8 cellular contexts compared by ENCODE assay signal in genomic region chrX:68827848-68828562, GRCh38. TPM values are rescaled to one million over a fixed set of nuclear protein-coding genes. Genes with fewer than 3 reads are reported as not detected.
DNase-seq lines count a peak whose midpoint lies in the region; TF ChIP-seq lines count a peak whose summit lies in the region.

No MANE protein-coding gene starts in this region.

- peak; percentile 96 for TF ChIP-seq RAD21 in SK-N-SH (IDR thresholded peaks at IDR 0.05; ENCODE audit: low read length)

- POLR2A ChIA-PET in SK-N-SH (lab: Yijun Ruan, JAX), result interaction anchor here (0.9 to 3.2 kb wide), 21 partner anchors 9 to 559 kb away, joined by 3 to 26 read pairs (median 5); partner anchors contain the start of gene PJA1

- H3K27me3 Mint-ChIP-seq in activated naive CD8-positive, alpha-beta T cell, result no peaks in the 10 kb centered on the region
- H3K27me3 Mint-ChIP-seq in osteocyte (ENCODE audit: unreplicated experiment), result no peaks in the 10 kb centered on the region

- peak overlapping the region; percentile 81 for H3K4me2 ChIP-seq in SK-N-SH

- no peaks in the 10 kb centered on the region for H3K9me3 Mint-ChIP-seq in activated naive CD8-positive, alpha-beta T cell (ENCODE audit: low read depth)
- no peaks in the 10 kb centered on the region for H3K9me3 Mint-ChIP-seq in osteocyte (ENCODE audit: unreplicated experiment)

- peak overlapping the region; percentile 90 for H3K4me3 Mint-ChIP-seq in activated naive CD8-positive, alpha-beta T cell
- peak overlapping the region; percentile 87 for H3K4me3 Mint-ChIP-seq in osteocyte (ENCODE audit: unreplicated experiment)

- no peaks in the 10 kb centered on the region for H3F3A ChIP-seq in SK-N-SH (replicated peaks; ENCODE audit: insufficient read depth)

- H3K79me2 ChIP-seq in SK-N-SH (ENCODE audit: insufficient read depth), result no peaks in the 10 kb centered on the region

- H3K9ac ChIP-seq in SK-N-SH, result no peak overlapping the region

- peak overlapping the region in 1 of 2 experiments; percentile 22; a peak in 1 of 4 replicates for H3K27ac ChIP-seq in SK-N-SH (ENCODE audit: low read depth in 2 of 2, low read length in 1 of 2)
- H3K27ac ChIP-seq in testis, result peak overlapping the region in 1 of 2 donors; percentile 50

- no peak overlapping the region for H3K27ac Mint-ChIP-seq in activated naive CD8-positive, alpha-beta T cell
- peak overlapping the region; percentile 84 for H3K27ac Mint-ChIP-seq in osteocyte (ENCODE audit: unreplicated experiment)

- no peak for TF ChIP-seq EP300 in SK-N-SH (IDR thresholded peaks at IDR 0.05; ENCODE audit: borderline replicate concordance in 1 of 2, low read depth in 1 of 2, low read length in 1 of 2)

- 11% methylated on average over 32 of the region's 32 CpGs for WGBS in SK-N-SH (ENCODE audit: low lambda C conversion rate)
- WGBS in testis, 2 donors, result 2 to 4% methylated on average over 7 to 30 of the region's 32 CpGs

- peaks cover under 1% of the 10 kb centered on the region; the same call in 1 of the 2 replicates for H4K20me1 ChIP-seq in SK-N-SH (ENCODE audit: insufficient read depth)

- CTCF ChIA-PET in SK-N-SH (lab: Yijun Ruan, JAX), result interaction anchor here (0.6 to 6.6 kb wide), 81 partner anchors 11 to 1325 kb away, joined by 3 to 95 read pairs (median 5); no protein-coding TSS in a partner anchor

- no peaks in the 10 kb centered on the region for H3K36me3 Mint-ChIP-seq in activated naive CD8-positive, alpha-beta T cell
- H3K36me3 Mint-ChIP-seq in osteocyte (ENCODE audit: unreplicated experiment), result no peaks in the 10 kb centered on the region

- TF ChIP-seq POLR2A in testis (IDR thresholded peaks at IDR 0.05), result no peak

- H3K36me3 ChIP-seq in SK-N-SH (replicated peaks in 1 of 2; ENCODE audit: control insufficient read depth in 1 of 2, insufficient read depth in 2 of 2, low read length in 1 of 2), result no peaks in the 10 kb centered on the region
- no peaks in the 10 kb centered on the region for H3K36me3 ChIP-seq in testis (ENCODE audit: low read depth, missing control alignments)

- intact Hi-C loops in head of caudate nucleus (cut with DNase I), result loop anchor here (5.0 to 10.0 kb wide), 3 partner anchors 337 to 459 kb away; partner anchors contain the start of gene PJA1
- intact Hi-C loops in testis (cut with DNase I; ENCODE audit: low total_unique reads), result no loop called here

- H3K4me1 ChIP-seq in SK-N-SH (ENCODE audit: control insufficient read depth in 1 of 2, insufficient read depth in 2 of 2, low read depth in 1 of 2, low read length in 1 of 2), result peaks cover 0 to 8% of the 10 kb centered on the region in 2 experiments; a peak in 1 of 4 replicates
- no peaks in the 10 kb centered on the region for H3K4me1 ChIP-seq in testis

- DNase-seq in AG09319 (ENCODE audit: extremely low read depth, low read depth), result peak; percentile 49
- peak; percentile 44 for DNase-seq in GM19238 (ENCODE audit: insufficient read length, low spot score)
- peak; percentile 77 for DNase-seq in SK-N-SH
- peak; percentile 51 to 94 (median 86) for DNase-seq in head of caudate nucleus
- peak; percentile 94 for DNase-seq in osteocyte (ENCODE audit: extremely low spot score, unreplicated experiment)
- DNase-seq in testis, result peak; percentile 89

- H2AFZ ChIP-seq in SK-N-SH (ENCODE audit: low read depth), result peak overlapping the region; percentile 88; the same call in 1 of the 2 replicates

- peaks cover 16% of the 10 kb centered on the region for H3K4me1 Mint-ChIP-seq in activated naive CD8-positive, alpha-beta T cell (ENCODE audit: low read depth)
- peaks cover 21% of the 10 kb centered on the region for H3K4me1 Mint-ChIP-seq in osteocyte (ENCODE audit: unreplicated experiment)

- H3K27me3 ChIP-seq in SK-N-SH (ENCODE audit: insufficient read depth) (peaks cover 15% of the 10 kb centered on the region; the same call in 1 of the 2 replicates), testis (no peaks in the 10 kb centered on the region)

- H3K9me2 ChIP-seq in SK-N-SH, result no peaks in the 10 kb centered on the region

- no peaks in the 10 kb centered on the region for H3K9me3 ChIP-seq in SK-N-SH
- no peaks in the 10 kb centered on the region for H3K9me3 ChIP-seq in testis

- TF ChIP-seq CTCF in AG09319 (IDR thresholded peaks at IDR 0.05; ENCODE audit: low read depth, low read length) (peak; percentile 83), LNCAP (IDR thresholded peaks at IDR 0.05) (peak; percentile 72), SK-N-SH (IDR thresholded peaks at IDR 0.05) (peak; percentile 96), osteocyte (IDR thresholded peaks at IDR 0.05) (peak; percentile 87), testis (IDR thresholded peaks at IDR 0.05) (peak; percentile 76 to 90 (median 85))

- peak overlapping the region; percentile 46 to 61; a peak in 3 of 4 replicates for H3K4me3 ChIP-seq in SK-N-SH (ENCODE audit: low read depth in 2 of 2, low read length in 1 of 2)
- peak overlapping the region; percentile 70 to 83 for H3K4me3 ChIP-seq in testis

TF ChIP-seq in SK-N-SH, 30 proteins besides CTCF, POLR2A, EP300 and RAD21:
- TF ChIP-seq TAF1 (IDR thresholded peaks at IDR 0.05; ENCODE audit: borderline replicate concordance, low read depth, low read length) (no peak), GABPA (IDR thresholded peaks at IDR 0.05; ENCODE audit: low read depth) (no peak), POLR2AphosphoS5 (IDR thresholded peaks at IDR 0.05; ENCODE audit: low read depth, low read length) (no peak), ZBTB33 (IDR thresholded peaks at IDR 0.05; ENCODE audit: borderline replicate concordance, low read depth) (no peak), YY1 (IDR thresholded peaks at IDR 0.05; ENCODE audit: low read depth) (no peak), GATA2 (CRISPR knock-in tag; IDR thresholded peaks at IDR 0.05) (no peak), RXRA (IDR thresholded peaks at IDR 0.05; ENCODE audit: borderline replicate concordance, low read depth) (no peak), JUND (IDR thresholded peaks at IDR 0.05) (no peak), NRF1 (IDR thresholded peaks at IDR 0.05; ENCODE audit: low read depth, low read length) (no peak), MXI1 (IDR thresholded peaks at IDR 0.05; ENCODE audit: low read depth, low read length) (0 out of 2 replicates have a peak, but pooled peaks have one; percentile 24), RCOR1 (IDR thresholded peaks at IDR 0.05; ENCODE audit: low read length) (no peak), PBX3 (IDR thresholded peaks at IDR 0.05) (no peak), MAX (IDR thresholded peaks at IDR 0.05; ENCODE audit: low read depth) (peak; percentile 49; the same call in 1 of the 2 replicates), SMC3 (IDR thresholded peaks at IDR 0.05; ENCODE audit: low read depth, low read length) (peak; percentile 95), MEF2A (IDR thresholded peaks at IDR 0.05; ENCODE audit: borderline replicate concordance, low read depth) (no peak), USF2 (IDR thresholded peaks at IDR 0.05; ENCODE audit: borderline replicate concordance, low read depth, low read length) (no peak), FOSL2 (IDR thresholded peaks at IDR 0.05; ENCODE audit: borderline replicate concordance, low read depth) (no peak), NFIC (IDR thresholded peaks at IDR 0.05; ENCODE audit: borderline replicate concordance) (0 out of 2 replicates have a peak, but pooled peaks have one; percentile 8), CHD2 (IDR thresholded peaks at IDR 0.05; ENCODE audit: low read length, partially characterized antibody) (no peak), TEAD4 (IDR thresholded peaks at IDR 0.05; ENCODE audit: borderline replicate concordance, insufficient read depth) (no peak)

RNA-seq across cellular contexts. Expression of gene EFNB1, which starts 0.8 kb away (rescaled TPM):
- polyA plus RNA-seq in SK-N-SH (2012; rRNA removed) (7.5 and 8.4 TPM in 2 replicates), testis (ENCODE audit: insufficient read depth, low read depth, low replicate concordance) (21.1 TPM)
- polyA plus RNA-seq in SK-N-SH (2012; cell fraction: cytosol; rRNA removed), result 3.9 and 6.5 TPM in 2 replicates
- 3.8 and 3.9 TPM in 2 replicates for polyA plus RNA-seq in SK-N-SH (2012; cell fraction: nucleus; rRNA removed)
- total RNA-seq in osteocyte (17.2 and 18.2 TPM in 2 replicates), testis (10 to 100 TPM; 14.6 to 29.4 TPM)

Comparison
In these comparisons a context has a peak if more than half of its experiments do, and no peak if none do; other contexts are left out.
1. DNase-seq: peak in every context shown above with its lines; median percentile 94 in osteocyte; 89 in testis; 86 in head of caudate nucleus; 77 in SK-N-SH; 49 in AG09319; 44 in GM19238.